8 cellular contexts compared by ENCODE assay signal in the genomic region with DNA sequence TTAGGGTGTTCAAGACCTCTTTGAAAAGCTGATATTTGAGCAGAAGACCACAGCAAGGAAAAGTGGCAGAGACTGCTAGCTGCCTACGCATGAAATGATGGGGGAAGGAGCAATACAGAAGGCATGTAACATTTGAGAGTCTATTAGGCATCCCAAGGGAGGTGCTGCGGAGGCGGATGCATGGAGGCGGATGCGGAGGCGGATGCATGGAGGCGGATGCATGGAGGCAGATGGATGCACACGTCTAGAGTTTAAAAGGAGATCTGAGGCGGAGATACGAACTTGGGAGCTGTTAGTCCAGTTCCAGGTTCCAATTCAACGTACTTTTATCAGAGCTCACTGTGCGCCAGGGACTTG. TPM values are rescaled to one million over a fixed set of nuclear protein-coding genes. Genes with fewer than 3 reads are reported as not detected.
DNase-seq lines count a peak whose midpoint lies in the region; ATAC-seq and TF ChIP-seq lines count a peak whose summit lies in the region.

No MANE protein-coding gene starts in this region.

- H3K36me3 ChIP-seq in HUES48 (ENCODE audit: control insufficient read depth, insufficient read depth, low read length) = peaks cover 21% of the 10 kb centered on the region
- H3K36me3 ChIP-seq in SJCRH30 = peaks cover 16% of the 10 kb centered on the region
- peaks cover 0 to 10% of the 10 kb centered on the region in 2 donors for H3K36me3 ChIP-seq in left lung

- H3K27ac ChIP-seq in HUES48 (ENCODE audit: low read depth, low read length) (peak overlapping the region; percentile 99), SJCRH30 (peak overlapping the region; percentile 85), left lung (peak overlapping the region; percentile 92 to 95)

- TF ChIP-seq CTCF in AG09309 (IDR thresholded peaks at IDR 0.05; ENCODE audit: control insufficient read depth, insufficient read depth, low read depth, low read length, missing control alignments) (no peak), left lung (IDR thresholded peaks at IDR 0.05) (no peak)

- peak; percentile 3 for ATAC-seq in GM18861 (IDR thresholded peaks at IDR 0.05; ENCODE audit: unreplicated experiment)
- ATAC-seq in left lung = peak; percentile 33

- intact Hi-C loops in left lung (cut with DNase I) = loop anchor here in 1 of 2 donors (10.0 kb wide), 1 partner anchor 250 kb away; a partner anchor contains a TSS

- H3K4me3 ChIP-seq in AG09309 (ENCODE audit: control insufficient read depth, low read depth, low read length) (peak overlapping the region; percentile 82), HUES48 (ENCODE audit: low read depth, low read length) (peak overlapping the region; percentile 97), SJCRH30 (peak overlapping the region; percentile 98), left lung (peak overlapping the region; percentile 63 to 78)

- H3K4me1 ChIP-seq in HUES48 (ENCODE audit: control insufficient read depth, insufficient read depth, low read length) (peaks cover 13% of the 10 kb centered on the region; the same call in 1 of the 2 replicates), SJCRH30 (peaks cover 5% of the 10 kb centered on the region), left lung (peaks cover 12 to 28% of the 10 kb centered on the region in 2 donors)

- H3K9ac ChIP-seq in HUES48 (ENCODE audit: low read depth, low read length) = peak overlapping the region; percentile 94

- H3K27me3 ChIP-seq in HUES48 (ENCODE audit: control insufficient read depth, insufficient read depth, low read length) (no peaks in the 10 kb centered on the region), SJCRH30 (no peaks in the 10 kb centered on the region), left lung (no peaks in the 10 kb centered on the region)

- DNase-seq in AG09309 (ENCODE audit: low read depth) (no peak), SJCRH30 (peak; percentile 64 to 74), cerebellum (ENCODE audit: low spot score) (peak; percentile 70), left lung (peak; percentile 44 to 76), medulla oblongata (ENCODE audit: extremely low spot score) (no peak)
- DNase-seq in stimulated activated CD8-positive, alpha-beta memory T cell treated with anti-CD3 and anti-CD28 coated beads, Interleukin-4, amount 100 ng/mL, for 48 hours = peak; percentile 51

- no peaks in the 10 kb centered on the region for H3K9me3 ChIP-seq in HUES48 (ENCODE audit: control insufficient read depth, insufficient read depth, low read length)
- H3K9me3 ChIP-seq in SJCRH30 (replicated peaks) = no peaks in the 10 kb centered on the region
- no peaks in the 10 kb centered on the region for H3K9me3 ChIP-seq in left lung

RNA-seq across cellular contexts. Expression of a gene that starts 0.8 kb away (rescaled TPM):
- total RNA-seq in SJCRH30 (2014; rRNA removed; shearing (Covaris generic)) = 28.3 and 32.5 TPM in 2 replicates
- total RNA-seq in cerebellum (19.6 TPM), left lung (10 to 100 TPM; 10.6 to 12.2 TPM)

RNA-seq across cellular contexts. Expression of a gene that starts 15.7 kb away (rescaled TPM):
- 21.3 and 22.1 TPM in 2 replicates for total RNA-seq in SJCRH30 (2014; rRNA removed; shearing (Covaris generic))
- total RNA-seq in cerebellum (15.9 TPM), left lung (10 to 100 TPM in 1 of 2 donors, 1 to 10 TPM in 1; 7.2 to 13.8 TPM)

Comparison
In these comparisons a context has a peak if more than half of its experiments do, and no peak if none do; other contexts are left out.
1. DNase-seq: peak in SJCRH30 (2 of 2), cerebellum (single experiment), left lung (2 of 2) and stimulated activated CD8-positive, alpha-beta memory T cell treated with anti-CD3 and anti-CD28 coated beads, Interleukin-4, amount 100 ng/mL, for 48 hours (single experiment); none in AG09309 (single experiment) and medulla oblongata (single experiment).
2. Peak in every context shown above with its lines, with median percentiles within 50 percentile points of each other: H3K4me3 ChIP-seq and H3K27ac ChIP-seq.